ENCODE assay signal across 24 cellular contexts in genomic region chr21:43206231-43207042, GRCh38. TPM values are rescaled to one million over a fixed set of nuclear protein-coding genes. Genes with fewer than 3 reads are reported as not detected.
DNase-seq lines count a peak whose midpoint lies in the region; ATAC-seq, FAIRE-seq and TF ChIP-seq lines count a peak whose summit lies in the region.
"Had no signal": no experiment of that assay in that cellular context is flagged by ENCODE, and none has a peak within 500 bp of the region (broad histone marks: within the 10 kb centered on the region; RNA-seq: fewer than 3 reads in every experiment).

No MANE protein-coding gene starts in this region.

- no peaks in the 10 kb centered on the region for H3K79me2 ChIP-seq in HepG2 (ENCODE audit: insufficient read depth, low read length)

- H3K36me3 Mint-ChIP-seq in osteocyte (ENCODE audit: unreplicated experiment) = peaks cover 3% of the 10 kb centered on the region
- H3K36me3 Mint-ChIP-seq: stimulated activated effector memory CD8-positive, alpha-beta T cell treated with anti-CD3 and anti-CD28 coated beads, Interleukin-12 subunit alpha, Interleukin-12 subunit beta, amount 100 ng/mL, for 72 hours had no signal

- intact Hi-C loops in right lobe of liver (cut with DNase I) (no loop called here), HepG2 (cut with micrococcal nuclease; ENCODE audit: unreplicated experiment) (no loop called here), thyroid gland (cut with DNase I) (no loop called here)

- no peak overlapping the region for H3K9ac ChIP-seq in HepG2 (ENCODE audit: insufficient read depth, low read depth, low read length)

- BruUV-seq in HepG2 (replicated peaks; lab: Mats Ljungman, UMichigan) = no TSS peak

- FAIRE-seq in HepG2 (lab: Jason Lieb, UNC) = no peak
- FAIRE-seq: GM19239 had no signal

- in situ Hi-C loops in HepG2 (cut with HindIII; ENCODE audit: extremely low pct_ligation_motif_present, low pct_unique_long_range_greater_than_20kb) = no loop called here

- no peaks in the 10 kb centered on the region for H3K27me3 ChIP-seq in right lobe of liver
- no peaks in the 10 kb centered on the region for H3K27me3 ChIP-seq in HepG2 (ENCODE audit: control insufficient read depth in 1 of 2, insufficient read depth in 2 of 2, low read length in 2 of 2)
- H3K27me3 ChIP-seq in thyroid gland = no peaks in the 10 kb centered on the region
- H3K27me3 ChIP-seq: body of pancreas had no signal

- no peak overlapping the region for H2AFZ ChIP-seq in HepG2 (ENCODE audit: low read length)

- no peak for TF ChIP-seq RAD21 in HepG2 (CRISPR knock-in tag; IDR thresholded peaks at IDR 0.05)

- WGBS in right lobe of liver (ENCODE audit: insufficient coverage, low coverage, low lambda C conversion rate, missing lambda C conversion rate) = 73% methylated on average over 13 of the region's 18 CpGs
- WGBS in HepG2 (ENCODE audit: low lambda C conversion rate) = 75% methylated on average over 18 of the region's 18 CpGs
- 72 to 77% methylated on average over 18 of the region's 18 CpGs for WGBS in thyroid gland, 2 donors

- no peak for TF ChIP-seq POLR2A in right lobe of liver (IDR thresholded peaks at IDR 0.05)
- TF ChIP-seq POLR2A in HepG2 (IDR thresholded peaks at IDR 0.05; ENCODE audit: insufficient read depth in 1 of 2, low read depth in 2 of 2, low read length in 2 of 2) = no peak
- TF ChIP-seq POLR2A in thyroid gland (IDR thresholded peaks at IDR 0.05) = no peak

- TF ChIP-seq CTCF in right lobe of liver (IDR thresholded peaks at IDR 0.05) (no peak), HepG2 (CRISPR knock-in tag; IDR thresholded peaks at IDR 0.05) (no peak), osteocyte (IDR thresholded peaks at IDR 0.05) (no peak), thyroid gland (IDR thresholded peaks at IDR 0.05) (no peak)

- no peaks in the 10 kb centered on the region for H3K36me3 ChIP-seq in right lobe of liver
- no peaks in the 10 kb centered on the region for H3K36me3 ChIP-seq in HepG2 (replicated peaks in 1 of 2; ENCODE audit: control insufficient read depth in 1 of 2, insufficient read depth in 2 of 2, low read length in 2 of 2)
- no peaks in the 10 kb centered on the region for H3K36me3 ChIP-seq in thyroid gland
- H3K36me3 ChIP-seq: suprapubic skin had no signal

- CTCF ChIA-PET in HepG2 (lab: Yijun Ruan, JAX; ENCODE audit: low intra/inter-chr PET ratio, low total read pairs) = no interaction called here

- H3K27ac ChIP-seq in right lobe of liver = no peak overlapping the region
- H3K27ac ChIP-seq in HepG2 (ENCODE audit: extremely low read length, insufficient read depth, low read length) = no peak overlapping the region
- no peak overlapping the region for H3K27ac ChIP-seq in thyroid gland
- H3K27ac ChIP-seq: body of pancreas, suprapubic skin had no signal

- H3K27me3 Mint-ChIP-seq in osteocyte (ENCODE audit: unreplicated experiment) = peaks cover 29% of the 10 kb centered on the region

- H3K4me3 Mint-ChIP-seq in osteocyte (ENCODE audit: unreplicated experiment) = no peak overlapping the region
- H3K4me3 Mint-ChIP-seq: activated naive CD8-positive, alpha-beta T cell treated with anti-CD3 and anti-CD28 coated beads, Interleukin-2, amount 50 U/mL, for 24 hours; activated T-helper 17 cell treated with anti-CD3 and anti-CD28 coated beads, Interleukin-2, amount 50 U/mL, for 72 hours; mesothelial cell of epicardium; nephron; stimulated activated effector memory CD8-positive, alpha-beta T cell treated with anti-CD3 and anti-CD28 coated beads, Interleukin-12 subunit alpha, Interleukin-12 subunit beta, amount 100 ng/mL, for 72 hours had no signal

- H3K9me3 ChIP-seq in right lobe of liver (peaks cover 0 to 5% (median 0%) of the 10 kb centered on the region in 4 donors), HepG2 (ENCODE audit: low read length) (peaks cover 6% of the 10 kb centered on the region), thyroid gland (no peaks in the 10 kb centered on the region)
- H3K9me3 ChIP-seq: body of pancreas had no signal

- POLR2A ChIA-PET in HepG2 (lab: Yijun Ruan, JAX) = interaction anchor here (0.7 kb wide), 1 partner anchor 95 kb away, joined by 3 read pairs; no protein-coding TSS in a partner anchor

- H3K4me1 ChIP-seq in right lobe of liver (peaks cover 0 to 10% (median 6%) of the 10 kb centered on the region in 4 donors), HepG2 (ENCODE audit: insufficient read depth, low read length) (peaks cover 27% of the 10 kb centered on the region), thyroid gland (peaks cover 8 to 9% of the 10 kb centered on the region in 2 donors)
- H3K4me1 ChIP-seq: suprapubic skin had no signal

- H3K9me3 Mint-ChIP-seq in osteocyte (ENCODE audit: unreplicated experiment) = peaks cover 6% of the 10 kb centered on the region

- DNase-seq in NCI-H748 (lab: John Stamatoyannopoulos, UW; ENCODE audit: unreplicated experiment) = peak; percentile 28
- DNase-seq in NCI-H748 treated with DMSO at 0.1 percent for 48 hours (lab: John Stamatoyannopoulos, UW) = no peak
- DNase-seq in right lobe of liver = peak in 2 of 3 donors; percentile 27 to 35
- DNase-seq in HepG2 (ENCODE audit: low spot score) = no peak
- DNase-seq in osteocyte (ENCODE audit: extremely low spot score, unreplicated experiment) = peak; percentile 56
- DNase-seq in NCI-H1092 (lab: John Stamatoyannopoulos, UW) = no peak
- no peak for DNase-seq in thyroid gland
- DNase-seq: activated naive CD8-positive, alpha-beta T cell treated with anti-CD3 and anti-CD28 coated beads, Interleukin-2, amount 50 U/mL, for 24 hours; KG1; NCI-H2171; NCI-H526; stimulated activated CD4-positive, alpha-beta T cell treated with anti-CD3 and anti-CD28 coated beads, Interleukin-1b, Interleukin-23, amount 100 ng/mL, for 48 hours had no signal

- peaks cover 4% of the 10 kb centered on the region for H3K4me1 Mint-ChIP-seq in osteocyte (ENCODE audit: unreplicated experiment)
- H3K4me1 Mint-ChIP-seq: activated naive CD8-positive, alpha-beta T cell treated with anti-CD3 and anti-CD28 coated beads, Interleukin-2, amount 50 U/mL, for 24 hours; activated T-helper 17 cell treated with anti-CD3 and anti-CD28 coated beads, Interleukin-2, amount 50 U/mL, for 72 hours; mesothelial cell of epicardium; nephron; stimulated activated effector memory CD8-positive, alpha-beta T cell treated with anti-CD3 and anti-CD28 coated beads, Interleukin-12 subunit alpha, Interleukin-12 subunit beta, amount 100 ng/mL, for 72 hours had no signal

- no peak overlapping the region for H3K27ac Mint-ChIP-seq in osteocyte (ENCODE audit: unreplicated experiment)
- H3K27ac Mint-ChIP-seq: activated naive CD8-positive, alpha-beta T cell treated with anti-CD3 and anti-CD28 coated beads, Interleukin-2, amount 50 U/mL, for 24 hours; activated T-helper 17 cell treated with anti-CD3 and anti-CD28 coated beads, Interleukin-2, amount 50 U/mL, for 72 hours; mesothelial cell of epicardium; nephron; stimulated activated effector memory CD8-positive, alpha-beta T cell treated with anti-CD3 and anti-CD28 coated beads, Interleukin-12 subunit alpha, Interleukin-12 subunit beta, amount 100 ng/mL, for 72 hours had no signal

- H3K4me3 ChIP-seq in right lobe of liver = no peak overlapping the region
- no peak overlapping the region for H3K4me3 ChIP-seq in HepG2 (replicated peaks in 1 of 3; ENCODE audit: insufficient read depth in 1 of 3, low read depth in 2 of 3, low read length in 3 of 3)
- H3K4me3 ChIP-seq in thyroid gland (replicated peaks in 1 of 3) = no peak overlapping the region
- H3K4me3 ChIP-seq: body of pancreas, suprapubic skin had no signal

- ATAC-seq in right lobe of liver = no peak
- no peak for ATAC-seq in HepG2
- no peak for ATAC-seq in GM18519 (IDR thresholded peaks at IDR 0.05; ENCODE audit: low FRiP score, unreplicated experiment)
- ATAC-seq: activated naive CD8-positive, alpha-beta T cell treated with anti-CD3 and anti-CD28 coated beads, Interleukin-2, amount 50 U/mL, for 24 hours; activated T-helper 17 cell treated with anti-CD3 and anti-CD28 coated beads, Interleukin-2, amount 50 U/mL, for 72 hours; body of pancreas; stimulated activated effector memory CD8-positive, alpha-beta T cell treated with anti-CD3 and anti-CD28 coated beads, Interleukin-12 subunit alpha, Interleukin-12 subunit beta, amount 100 ng/mL, for 72 hours had no signal

- TF ChIP-seq EP300 in HepG2 (IDR thresholded peaks at IDR 0.05; ENCODE audit: low read depth in 2 of 2, low read length in 2 of 2) (no peak), HepG2 (CRISPR knock-in tag; IDR thresholded peaks at IDR 0.05; ENCODE audit: borderline replicate concordance) (no peak)

- H4K20me1 ChIP-seq in HepG2 (ENCODE audit: insufficient read depth, low read length) = no peaks in the 10 kb centered on the region

- no peak overlapping the region for H3K4me2 ChIP-seq in HepG2 (ENCODE audit: low read depth, low read length)

TF ChIP-seq in HepG2, 621 proteins besides CTCF, POLR2A, EP300 and RAD21 (continues in another document):
- TF ChIP-seq GATA4 (IDR thresholded peaks at IDR 0.05; ENCODE audit: borderline replicate concordance, low read depth) (no peak), KLF13 (CRISPR knock-in tag; IDR thresholded peaks at IDR 0.05) (no peak)

RNA-seq across cellular contexts. Expression of gene CRYAA, which starts 37.6 kb away (rescaled TPM):
- total RNA-seq in right lobe of liver (10 to 100 TPM in 2 of 6 experiments, under 1 TPM in 2, not detected in 2; 0.80 to 17.2 (median 5.7) TPM), HepG2 (2016; rRNA removed; fragmentation: Illumina TruSeq; extraction: Trizol) (5.2 and 5.6 TPM in 2 replicates), osteocyte (not detected in 2 replicates), thyroid gland (not detected)
- 4.7 and 6.3 TPM in 2 replicates for total RNA-seq in HepG2 (2016; cell fraction: cytosol; rRNA removed; fragmentation: Illumina TruSeq; extraction: Trizol; ENCODE audit: low read depth)
- 6.2 TPM in 1 of 2 replicates, not detected in the other for total RNA-seq in HepG2 (2016; cell fraction: insoluble cytoplasmic fraction; rRNA removed; fragmentation: Illumina TruSeq; extraction: Trizol)
- total RNA-seq in HepG2 (2016; cell fraction: membrane; rRNA removed; fragmentation: Illumina TruSeq; extraction: Trizol) = 6.0 and 8.4 TPM in 2 replicates
- total RNA-seq in HepG2 (2016; cell fraction: nucleus; rRNA removed; fragmentation: Illumina TruSeq; extraction: Trizol) = 2.3 and 5.6 TPM in 2 replicates
- 7.6 and 8.6 TPM in 2 replicates for polyA plus RNA-seq in HepG2 (2011; rRNA removed)
- 9.1 and 18.4 TPM in 2 replicates for polyA plus RNA-seq in HepG2 (2011; cell fraction: cytosol; rRNA removed)
- 5.7 and 7.5 TPM in 2 replicates for polyA plus RNA-seq in HepG2 (2011; cell fraction: nucleus; rRNA removed)
- 10.0 and 16.7 TPM in 2 replicates for polyA plus RNA-seq in HepG2 (2012)
- polyA plus RNA-seq in HepG2 (2016; cell fraction: cytosol; fragmentation: Illumina TruSeq; extraction: Trizol; ENCODE audit: low read depth) = 13.6 and 17.8 TPM in 2 replicates
- polyA plus RNA-seq in HepG2 (2016; cell fraction: insoluble cytoplasmic fraction; fragmentation: Illumina TruSeq; extraction: Trizol; ENCODE audit: low read depth) = 11.2 and 14.9 TPM in 2 replicates
- polyA plus RNA-seq in HepG2 (2016; cell fraction: membrane; fragmentation: Illumina TruSeq; extraction: Trizol; ENCODE audit: low read depth) = 16.4 and 19.1 TPM in 2 replicates
- 6.9 and 8.0 TPM in 2 replicates for polyA plus RNA-seq in HepG2 (2016; cell fraction: nucleus; fragmentation: Illumina TruSeq; extraction: Trizol; ENCODE audit: insufficient read depth, low read depth)
- 6.5 TPM in 1 of 2 replicates, not detected in the other for polyA minus RNA-seq in HepG2 (2011; rRNA and poly(A)+ RNA removed; ENCODE audit: low replicate concordance)
- 4.6 TPM in 1 of 2 replicates, not detected in the other for polyA minus RNA-seq in HepG2 (2011; cell fraction: cytosol; rRNA and poly(A)+ RNA removed)
- 0.62 and 1.2 TPM in 2 replicates for polyA minus RNA-seq in HepG2 (2011; cell fraction: nucleus; rRNA and poly(A)+ RNA removed)
- total RNA-seq: A172; activated T-helper 17 cell treated with anti-CD3 and anti-CD28 coated beads, Interleukin-2, amount 50 U/mL, for 72 hours; body of pancreas; Daoy; HT-29; mesothelial cell of epicardium; skeletal muscle tissue; suprapubic skin had no signal

Comparison
In these comparisons a context has a peak if more than half of its experiments do, and no peak if none do; other contexts are left out.
1. DNase-seq: peak in NCI-H748 (single experiment), right lobe of liver (2 of 3) and osteocyte (single experiment); none in NCI-H748 treated with DMSO at 0.1 percent for 48 hours (single experiment), HepG2 (single experiment), NCI-H1092 (single experiment) and thyroid gland (0 of 2).